In the genomic region with DNA sequence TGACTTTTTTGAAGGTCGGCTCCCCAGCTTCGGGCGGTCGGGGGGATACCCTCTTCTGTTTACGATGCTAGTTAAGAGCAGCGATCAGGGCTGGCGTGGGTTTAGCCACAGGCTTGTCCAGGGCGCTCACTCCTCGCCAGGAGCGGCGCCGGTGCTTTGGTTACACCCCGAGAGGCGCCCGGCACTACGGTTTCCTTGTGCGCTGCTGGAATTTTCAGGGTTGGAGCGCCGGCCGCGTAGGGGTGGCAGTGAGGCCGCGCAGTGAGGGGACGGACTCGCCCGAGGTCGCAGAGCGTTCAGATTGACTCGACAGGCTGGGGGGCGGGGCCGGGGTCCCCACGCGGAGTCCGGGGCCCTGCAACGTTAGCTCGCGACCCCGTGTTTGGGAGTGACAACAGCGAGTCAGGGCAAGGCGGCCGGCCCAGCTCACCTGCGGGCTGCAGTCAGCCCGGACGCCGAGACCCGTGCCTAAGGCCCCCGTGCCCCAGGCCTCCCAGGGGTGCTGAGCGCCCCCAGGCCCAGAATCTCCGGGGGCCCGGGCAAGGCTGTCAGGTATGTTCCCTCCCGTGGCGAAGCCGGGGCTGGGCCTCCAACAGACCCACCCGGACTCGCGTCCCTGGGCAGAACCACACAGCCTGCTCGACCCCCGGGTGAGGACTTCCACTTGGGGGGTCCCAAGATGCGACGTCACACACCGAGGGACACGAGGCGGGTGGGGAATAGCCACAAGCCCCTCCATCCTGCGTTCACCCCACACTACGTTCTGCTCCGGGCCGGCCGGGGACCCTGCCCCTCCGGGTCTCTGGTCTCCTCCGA, we compare ENCODE assay signal across 8 cellular contexts. TPM values are rescaled to one million over a fixed set of nuclear protein-coding genes. Genes with fewer than 3 reads are reported as not detected.
DNase-seq lines count a peak whose midpoint lies in the region; ATAC-seq and TF ChIP-seq lines count a peak whose summit lies in the region.

No MANE protein-coding gene starts in this region.

- no peak for ATAC-seq in T-helper 17 cell

- H3K36me3 ChIP-seq in HUES6 (ENCODE audit: control insufficient read depth, insufficient read depth, low read length) (peaks cover 34% of the 10 kb centered on the region), kidney epithelial cell (ENCODE audit: control insufficient read depth, insufficient read depth, low read length) (peaks cover 12% of the 10 kb centered on the region)

- no peaks in the 10 kb centered on the region for H3K9me3 ChIP-seq in HUES6 (ENCODE audit: control insufficient read depth, insufficient read depth, low read depth, low read length)
- H3K9me3 ChIP-seq in T-helper 17 cell (ENCODE audit: control insufficient read depth, low read length, poor library complexity, severe bottlenecking), result no peaks in the 10 kb centered on the region

- peaks cover 28% of the 10 kb centered on the region for H3K4me1 ChIP-seq in HUES6 (ENCODE audit: control insufficient read depth, insufficient read depth, low read length)

- H3K36me3 Mint-ChIP-seq in T-helper 17 cell (ENCODE audit: low read depth), result peaks cover 16% of the 10 kb centered on the region

- H3K27me3 Mint-ChIP-seq in T-helper 17 cell, result peaks cover 5% of the 10 kb centered on the region

- DNase-seq in DMS53 (lab: John Stamatoyannopoulos, UW) (peak; percentile 90), T-helper 17 cell (no peak), cerebellar cortex (ENCODE audit: low spot score) (peak; percentile 75), kidney epithelial cell (ENCODE audit: low read depth) (no peak), HPDE6-E6E7 (ENCODE audit: extremely low spot score) (no peak), GM13976 (ENCODE audit: low spot score) (no peak)

- H3K27ac ChIP-seq in HUES6 (ENCODE audit: low read depth, low read length), result peak overlapping the region; percentile 97
- peak overlapping the region; percentile 91 to 100 (median 99) for H3K27ac ChIP-seq in skin epidermis

- in situ Hi-C loops in GM13976 (cut with MboI; ENCODE audit: low sequenced_read_pairs, unreplicated experiment), result no loop called here

- peak overlapping the region; percentile 100 for H3K9ac ChIP-seq in HUES6 (ENCODE audit: low read length)

- no peak for TF ChIP-seq CTCF in kidney epithelial cell (IDR thresholded peaks at IDR 0.05; ENCODE audit: insufficient read depth, low read length, poor library complexity, severe bottlenecking)
- TF ChIP-seq CTCF in GM13976 (IDR thresholded peaks at IDR 0.05; ENCODE audit: borderline replicate concordance, control extremely low read depth, extremely low read depth, insufficient read depth, missing control alignments), result no peak

- H3K27me3 ChIP-seq in HUES6 (ENCODE audit: control insufficient read depth, insufficient read depth, low read length) (peaks cover 9% of the 10 kb centered on the region), kidney epithelial cell (ENCODE audit: control insufficient read depth, insufficient read depth, low read length) (no peaks in the 10 kb centered on the region)

- H3K4me1 Mint-ChIP-seq in T-helper 17 cell, result peaks cover 44% of the 10 kb centered on the region

- H3K4me3 Mint-ChIP-seq in T-helper 17 cell, result peak overlapping the region; percentile 90

- H3K4me3 ChIP-seq in HUES6 (ENCODE audit: low read depth, low read length) (peak overlapping the region; percentile 83), kidney epithelial cell (ENCODE audit: low read depth, low read length) (peak overlapping the region; percentile 71), skin epidermis (peak overlapping the region; percentile 65 to 96 (median 86))

- H3K27ac Mint-ChIP-seq in T-helper 17 cell, result peak overlapping the region; percentile 76

RNA-seq across cellular contexts. Expression of a gene that starts 1.3 kb away (rescaled TPM):
- total RNA-seq in T-helper 17 cell, result 1,000 to 10,000 TPM; 1,202 to 1,502 TPM
- total RNA-seq in kidney epithelial cell, result 8,883 and 9,424 TPM in 2 replicates

RNA-seq across cellular contexts. Expression of a gene that starts 14.3 kb away (rescaled TPM):
- under 1 TPM; 0.65 to 0.72 TPM for total RNA-seq in T-helper 17 cell
- total RNA-seq in kidney epithelial cell, result 0.29 and 0.41 TPM in 2 replicates

RNA-seq across cellular contexts. Expression of a gene that starts 38.3 kb away (rescaled TPM):
- total RNA-seq in T-helper 17 cell (10 to 100 TPM; 25.2 to 30.6 TPM), kidney epithelial cell (41.4 and 49.1 TPM in 2 replicates)

Comparison
In these comparisons a context has a peak if more than half of its experiments do, and no peak if none do; other contexts are left out.
1. DNase-seq: peak in DMS53 (single experiment) and cerebellar cortex (single experiment); none in T-helper 17 cell (0 of 3), kidney epithelial cell (single experiment), HPDE6-E6E7 (single experiment) and GM13976 (single experiment).
2. Peak in every context shown above with its lines, with median percentiles within 50 percentile points of each other: H3K4me3 ChIP-seq.